18 cellular contexts compared by ENCODE assay signal in genomic region chr5:93705896-93706295, GRCh38.
"Had no signal": no experiment of that assay in that cellular context is flagged by ENCODE, and none has a peak within 500 bp of the region (broad histone marks: within the 10 kb centered on the region; RNA-seq: fewer than 3 reads in every experiment).

No MANE protein-coding gene starts in this region.

- H3K9me3 ChIP-seq: heart right ventricle, left lung, sigmoid colon, upper lobe of right lung had no signal

- ATAC-seq: activated CD8-positive, alpha-beta memory T cell treated with anti-CD3 and anti-CD28 coated beads, Interleukin-2, amount 10 ng/mL, durations not matched to agents 7 days and 5 days; heart right ventricle; left lung; upper lobe of right lung had no signal

- H3K4me3 ChIP-seq: heart right ventricle, left lung, sigmoid colon, upper lobe of right lung had no signal

- H3K36me3 ChIP-seq: heart right ventricle, left lung, sigmoid colon, upper lobe of right lung had no signal

- H3K27me3 ChIP-seq: heart right ventricle, left lung, sigmoid colon, upper lobe of right lung had no signal

- H3K27ac ChIP-seq: heart right ventricle, left lung, sigmoid colon, upper lobe of right lung had no signal

- DNase-seq: activated CD4-positive, alpha-beta T cell treated with anti-CD3 and anti-CD28 coated beads, Interleukin-2, amount 50 U/mL, for 1 hour; activated CD8-positive, alpha-beta memory T cell treated with anti-CD3 and anti-CD28 coated beads, Interleukin-2, amount 10 ng/mL, durations not matched to agents 7 days and 5 days; activated effector memory CD4-positive, alpha-beta T cell treated with anti-CD3 and anti-CD28 coated beads, Interleukin-2, amount 50 U/mL, for 16 hours; activated naive CD8-positive, alpha-beta T cell treated with anti-CD3 and anti-CD28 coated beads for 36 hours; activated T-cell treated with anti-CD3 and anti-CD28 coated beads, Interleukin-2, amount 50 U/mL, for 24 hours; aorta; caudate nucleus; dermis blood vessel endothelial cell; heart right ventricle; mesenchymal stem cell; nephron progenitor cell; sigmoid colon; stimulated activated CD4-positive, alpha-beta T cell treated with anti-CD3 and anti-CD28 coated beads, Interleukin-12 subunit alpha, Interleukin-12 subunit beta, amount 100 ng/mL, for 4 hours; stimulated activated CD4-positive, alpha-beta T cell treated with anti-CD3 and anti-CD28 coated beads, Interleukin-2, amount 100 ng/mL, for 48 hours; stimulated activated CD8-positive, alpha-beta memory T cell treated with anti-CD3 and anti-CD28 coated beads, Interleukin-4, amount 100 ng/mL, for 48 hours; SW 1271; upper lobe of right lung had no signal

- H3K4me1 ChIP-seq: heart right ventricle, left lung, sigmoid colon, upper lobe of right lung had no signal
